In the genomic region with DNA sequence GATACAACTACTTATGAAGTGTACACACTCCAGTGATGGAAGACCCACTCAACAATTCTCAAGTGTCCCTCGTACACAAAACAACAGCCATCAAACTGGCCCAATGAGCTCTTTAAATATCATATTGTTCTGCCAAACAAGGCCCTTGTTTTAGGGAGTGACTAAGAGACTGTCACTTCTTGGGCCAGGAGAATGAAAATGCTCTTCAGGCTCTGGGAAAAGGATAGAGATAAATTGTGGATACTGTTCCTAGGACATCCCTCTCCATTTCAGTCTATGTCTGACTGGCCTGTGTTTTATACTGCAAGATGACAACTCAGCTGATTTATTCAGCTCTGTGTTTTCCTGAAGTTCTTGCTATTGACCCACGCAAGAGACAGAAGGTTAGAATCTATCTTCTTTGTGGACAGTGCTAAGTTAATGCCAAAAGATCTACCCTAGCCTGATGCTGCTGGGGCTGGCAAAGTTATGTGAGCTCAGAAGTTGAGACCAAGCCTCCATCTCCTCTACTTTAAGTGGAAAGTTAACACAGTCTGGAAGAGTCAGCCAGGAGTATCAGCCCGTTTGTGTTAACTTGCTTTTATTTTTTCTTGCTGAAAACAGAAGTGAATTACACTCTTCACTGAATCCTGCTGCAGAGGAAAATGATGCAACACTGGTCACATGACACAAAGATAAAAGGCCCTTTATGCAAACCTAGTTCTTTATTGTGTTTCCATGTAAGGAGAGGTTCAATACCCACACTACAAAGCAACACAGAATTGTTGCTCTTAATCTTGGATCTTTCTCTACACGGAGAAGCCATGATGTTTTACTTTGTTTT, we compare ENCODE assay signal across 7 cellular contexts. TPM values are rescaled to one million over a fixed set of nuclear protein-coding genes. Genes with fewer than 3 reads are reported as not detected.
DNase-seq lines count a peak whose midpoint lies in the region; ATAC-seq, FAIRE-seq and TF ChIP-seq lines count a peak whose summit lies in the region.

No MANE protein-coding gene starts in this region.

- H3K27ac Mint-ChIP-seq in H9 = peak overlapping the region; percentile 68 to 96 (median 91); a peak in 5 of 7 replicates
- H3K27ac Mint-ChIP-seq in chondrocyte (ENCODE audit: unreplicated experiment) = peak overlapping the region; percentile 46

- no peak overlapping the region for H4K8ac ChIP-seq in H9 (replicated peaks; ENCODE audit: insufficient read length, low read depth, low read length)

- H3K4ac ChIP-seq in H9 (ENCODE audit: low read depth, low read length) = no peak overlapping the region

- TF ChIP-seq POLR2A in GM12892 (IDR thresholded peaks at IDR 0.05; ENCODE audit: low read depth, low read length) = no peak

- no peak for FAIRE-seq in GM12892 (lab: Jason Lieb, UNC)

- no peak overlapping the region for H3K4me2 ChIP-seq in H9 (ENCODE audit: insufficient read depth, insufficient read length, low read length)

- no peaks in the 10 kb centered on the region for H4K20me1 ChIP-seq in H9 (ENCODE audit: control insufficient read depth, insufficient read depth, insufficient read length)

- H3K4me1 ChIP-seq in H9 (ENCODE audit: insufficient read depth, low read length) = peaks cover 4% of the 10 kb centered on the region; the same call in 1 of the 2 replicates

- H3K18ac ChIP-seq in H9 (ENCODE audit: insufficient read length, low read depth, low read length) = peak overlapping the region; percentile 15

- TF ChIP-seq CTCF in H9 (conservative IDR thresholded peaks at IDR 0.05) = no peak
- no peak for TF ChIP-seq CTCF in chondrocyte (IDR thresholded peaks at IDR 0.05)

- H3K14ac ChIP-seq in H9 (ENCODE audit: insufficient read depth, low read length) = peak overlapping the region; percentile 76; the same call in 1 of the 2 replicates

- no peak overlapping the region for H2BK120ac ChIP-seq in H9 (ENCODE audit: low read depth, low read length, poor library complexity, severe bottlenecking)

- WGBS in H9 (ENCODE audit: extremely low coverage, insufficient read length, low lambda C conversion rate) = no CpG with 5 or more reads among the region's 4 CpGs

- ATAC-seq in GM21529 (IDR thresholded peaks at IDR 0.05; ENCODE audit: unreplicated experiment) = no peak
- ATAC-seq in GM18870 (IDR thresholded peaks at IDR 0.05; ENCODE audit: unreplicated experiment) = no peak

- no peaks in the 10 kb centered on the region for H3K27me3 Mint-ChIP-seq in H9 (ENCODE audit: low read depth)
- no peaks in the 10 kb centered on the region for H3K27me3 Mint-ChIP-seq in chondrocyte (ENCODE audit: low read depth)

- DNase-seq in H9 (no peak), NCI-H526 treated with DMSO at 0.1 percent for 48 hours (lab: John Stamatoyannopoulos, UW) (peak; percentile 33), chondrocyte (ENCODE audit: low spot score) (no peak), midbrain (lab: John Stamatoyannopoulos, UW) (peak; percentile 76), GM12892 (ENCODE audit: insufficient read length) (no peak)

- no peaks in the 10 kb centered on the region for H3K9me3 ChIP-seq in H9 (ENCODE audit: control insufficient read depth, low read depth, low read length)

- H3T11ph ChIP-seq in H9 (ENCODE audit: low read length) = peak overlapping the region; percentile 56

- H3K27ac ChIP-seq in H9 (ENCODE audit: insufficient read length, low read depth, low read length) = no peak overlapping the region

- H3K79me1 ChIP-seq in H9 (ENCODE audit: insufficient read depth, low read depth, low read length, poor library complexity, severe bottlenecking) = no peaks in the 10 kb centered on the region

- H4K91ac ChIP-seq in H9 (ENCODE audit: insufficient read length, low read depth, low read length) = no peak overlapping the region

- H4K5ac ChIP-seq in H9 (ENCODE audit: insufficient read length, low read depth, low read length) = no peak overlapping the region

- H2AFZ ChIP-seq in H9 (ENCODE audit: low read length) = no peak overlapping the region

- H3K4me3 Mint-ChIP-seq in H9 (no peak overlapping the region), chondrocyte (ENCODE audit: unreplicated experiment) (no peak overlapping the region)

- H2AK5ac ChIP-seq in H9 (ENCODE audit: insufficient read length, low read length) = no peak overlapping the region

- no peaks in the 10 kb centered on the region for H3K9me3 Mint-ChIP-seq in H9
- H3K9me3 Mint-ChIP-seq in chondrocyte (ENCODE audit: low read depth) = no peaks in the 10 kb centered on the region

- H3K4me1 Mint-ChIP-seq in H9 = peaks cover 26 to 27% of the 10 kb centered on the region in 2 experiments
- H3K4me1 Mint-ChIP-seq in chondrocyte (ENCODE audit: low read depth) = peaks cover 25% of the 10 kb centered on the region

- H3K9ac ChIP-seq in H9 (ENCODE audit: extremely low read depth, insufficient read length, low read length) = no peak overlapping the region

- H3K36me3 Mint-ChIP-seq in H9 (ENCODE audit: insufficient read depth in 1 of 3, low read depth in 3 of 3) = peaks cover 0 to 6% (median 0%) of the 10 kb centered on the region in 3 experiments; a peak in 2 of 7 replicates
- H3K36me3 Mint-ChIP-seq in chondrocyte (ENCODE audit: low read depth) = peaks cover 11% of the 10 kb centered on the region

- H3K27me3 ChIP-seq in H9 (ENCODE audit: insufficient read depth, low read length) = no peaks in the 10 kb centered on the region

- H3K23ac ChIP-seq in H9 (ENCODE audit: insufficient read length, low read depth, low read length) = no peak overlapping the region

- no peaks in the 10 kb centered on the region for H3K23me2 ChIP-seq in H9 (ENCODE audit: insufficient read length, low read depth, low read length, poor library complexity, severe bottlenecking)

- no peak overlapping the region for H3K56ac ChIP-seq in H9 (ENCODE audit: insufficient read length, low read depth, low read length)

- H2BK12ac ChIP-seq in H9 (ENCODE audit: insufficient read length, low read depth, low read length) = no peak overlapping the region

- no peak overlapping the region for H2BK5ac ChIP-seq in H9 (ENCODE audit: insufficient read length, low read length)

- no peaks in the 10 kb centered on the region for H3K79me2 ChIP-seq in H9 (ENCODE audit: insufficient read depth, low read length)

- H2BK15ac ChIP-seq in H9 (ENCODE audit: low read depth, low read length) = no peak overlapping the region

- H2BK20ac ChIP-seq in H9 (ENCODE audit: low read depth, low read length, poor library complexity, severe bottlenecking) = no peak overlapping the region

RNA-seq across cellular contexts. Expression of a gene that starts 14.6 kb away (rescaled TPM):
- total RNA-seq in H9 (2021) (4.8 and 5.2 TPM in 2 replicates), chondrocyte (35.4 to 42.2 TPM (median 38.8 TPM) in 3 replicates)
- polyA plus RNA-seq in GM12892 (2012; ENCODE audit: missing spikeins) = 1.2 TPM

Comparison
In these comparisons a context has a peak if more than half of its experiments do, and no peak if none do; other contexts are left out.
1. DNase-seq: peak in NCI-H526 treated with DMSO at 0.1 percent for 48 hours (single experiment) and midbrain (single experiment); none in H9 (single experiment), chondrocyte (single experiment) and GM12892 (single experiment).